In genomic region chr11:59172345-59173079, GRCh38 we compare ENCODE assay signal across 8 cellular contexts. TPM values are rescaled to one million over a fixed set of nuclear protein-coding genes. Genes with fewer than 3 reads are reported as not detected.
DNase-seq lines count a peak whose midpoint lies in the region; ATAC-seq and TF ChIP-seq lines count a peak whose summit lies in the region.

No MANE protein-coding gene starts in this region.

- no peaks in the 10 kb centered on the region for H3K27me3 ChIP-seq in KMS-11 (ENCODE audit: insufficient read depth, low read depth)
- no peaks in the 10 kb centered on the region for H3K27me3 ChIP-seq in right atrium auricular region

- H3K9ac ChIP-seq in KMS-11: peak overlapping the region; percentile 91; the same call in 1 of the 2 replicates

- peaks cover 6% of the 10 kb centered on the region for H3K27me3 Mint-ChIP-seq in activated naive CD4-positive, alpha-beta T cell treated with anti-CD3 and anti-CD28 coated beads, Interleukin-2, amount 50 U/mL, for 24 hours

- H3K4me1 ChIP-seq in KMS-11 (ENCODE audit: low read depth, poor library complexity, severe bottlenecking): peaks cover 11% of the 10 kb centered on the region
- peaks cover 0 to 24% of the 10 kb centered on the region in 2 donors for H3K4me1 ChIP-seq in right atrium auricular region

- peaks cover 13% of the 10 kb centered on the region for H3K4me1 Mint-ChIP-seq in activated naive CD4-positive, alpha-beta T cell treated with anti-CD3 and anti-CD28 coated beads, Interleukin-2, amount 50 U/mL, for 24 hours

- no peaks in the 10 kb centered on the region for H3K79me2 ChIP-seq in KMS-11 (ENCODE audit: insufficient read depth, low read depth)

- no peaks in the 10 kb centered on the region for H3K36me3 ChIP-seq in KMS-11 (ENCODE audit: insufficient read depth)
- H3K36me3 ChIP-seq in right atrium auricular region: no peaks in the 10 kb centered on the region

- no peak for DNase-seq in right atrium auricular region (ENCODE audit: low spot score)
- DNase-seq in skeletal muscle cell (ENCODE audit: low read depth): no peak
- DNase-seq in NCI-H524 treated with DMSO at 0.1 percent for 48 hours (lab: John Stamatoyannopoulos, UW): no peak
- no peak for DNase-seq in dermis blood vessel endothelial cell

- no peak overlapping the region for H3K27ac ChIP-seq in KMS-11
- peak overlapping the region; percentile 50 to 63 for H3K27ac ChIP-seq in right atrium auricular region

- no peaks in the 10 kb centered on the region for H3K9me3 Mint-ChIP-seq in activated naive CD4-positive, alpha-beta T cell treated with anti-CD3 and anti-CD28 coated beads, Interleukin-2, amount 50 U/mL, for 24 hours

- TF ChIP-seq CTCF in KMS-11 (conservative IDR thresholded peaks at IDR 0.05; ENCODE audit: low read depth, low read length): no peak
- TF ChIP-seq CTCF in right atrium auricular region (IDR thresholded peaks at IDR 0.05): no peak

- H3K27ac Mint-ChIP-seq in activated naive CD4-positive, alpha-beta T cell treated with anti-CD3 and anti-CD28 coated beads, Interleukin-2, amount 50 U/mL, for 24 hours: no peak overlapping the region

- no peaks in the 10 kb centered on the region for H3K36me3 Mint-ChIP-seq in activated naive CD4-positive, alpha-beta T cell treated with anti-CD3 and anti-CD28 coated beads, Interleukin-2, amount 50 U/mL, for 24 hours

- peak; percentile 35 for ATAC-seq in GM18498 (IDR thresholded peaks at IDR 0.05; ENCODE audit: unreplicated experiment)
- ATAC-seq in GM21723 (IDR thresholded peaks at IDR 0.05; ENCODE audit: unreplicated experiment): peak; percentile 37

- H4K20me1 ChIP-seq in KMS-11 (ENCODE audit: insufficient read depth): no peaks in the 10 kb centered on the region

- H3K4me3 Mint-ChIP-seq in activated naive CD4-positive, alpha-beta T cell treated with anti-CD3 and anti-CD28 coated beads, Interleukin-2, amount 50 U/mL, for 24 hours: peak overlapping the region; percentile 87

- peak overlapping the region; percentile 91 for H3K4me2 ChIP-seq in KMS-11

- H3K4me3 ChIP-seq in KMS-11 (IDR thresholded peaks at IDR 0.05; ENCODE audit: insufficient read depth, low read depth, low read length) (no peak overlapping the region), right atrium auricular region (peak overlapping the region; percentile 51 to 64), skeletal muscle cell (ENCODE audit: low read depth, low read length) (peak overlapping the region; percentile 64)

- H3K9me3 ChIP-seq in right atrium auricular region: no peaks in the 10 kb centered on the region

- peak overlapping the region; percentile 95 for H2AFZ ChIP-seq in KMS-11 (ENCODE audit: low read depth)

RNA-seq across cellular contexts. Expression of gene DTX4, which starts 0.6 kb away (rescaled TPM):
- total RNA-seq in right atrium auricular region (1 to 10 TPM; 1.0 to 2.1 TPM), dermis blood vessel endothelial cell (28.1 and 32.9 TPM in 2 replicates)

RNA-seq across cellular contexts. Expression of gene FAM111A, which starts 29.9 kb away (rescaled TPM):
- total RNA-seq in right atrium auricular region (1 to 10 TPM; 4.5 to 9.5 TPM), dermis blood vessel endothelial cell (87.0 and 103 TPM in 2 replicates)

RNA-seq across cellular contexts. Expression of gene MPEG1, which starts 40.2 kb away (rescaled TPM):
- 10 to 100 TPM in 1 of 2 donors, 1 to 10 TPM in 1; 5.2 to 10.0 TPM for total RNA-seq in right atrium auricular region
- total RNA-seq in dermis blood vessel endothelial cell: not detected in 2 replicates
